1 cellular context compared by ENCODE assay signal in the genomic region with DNA sequence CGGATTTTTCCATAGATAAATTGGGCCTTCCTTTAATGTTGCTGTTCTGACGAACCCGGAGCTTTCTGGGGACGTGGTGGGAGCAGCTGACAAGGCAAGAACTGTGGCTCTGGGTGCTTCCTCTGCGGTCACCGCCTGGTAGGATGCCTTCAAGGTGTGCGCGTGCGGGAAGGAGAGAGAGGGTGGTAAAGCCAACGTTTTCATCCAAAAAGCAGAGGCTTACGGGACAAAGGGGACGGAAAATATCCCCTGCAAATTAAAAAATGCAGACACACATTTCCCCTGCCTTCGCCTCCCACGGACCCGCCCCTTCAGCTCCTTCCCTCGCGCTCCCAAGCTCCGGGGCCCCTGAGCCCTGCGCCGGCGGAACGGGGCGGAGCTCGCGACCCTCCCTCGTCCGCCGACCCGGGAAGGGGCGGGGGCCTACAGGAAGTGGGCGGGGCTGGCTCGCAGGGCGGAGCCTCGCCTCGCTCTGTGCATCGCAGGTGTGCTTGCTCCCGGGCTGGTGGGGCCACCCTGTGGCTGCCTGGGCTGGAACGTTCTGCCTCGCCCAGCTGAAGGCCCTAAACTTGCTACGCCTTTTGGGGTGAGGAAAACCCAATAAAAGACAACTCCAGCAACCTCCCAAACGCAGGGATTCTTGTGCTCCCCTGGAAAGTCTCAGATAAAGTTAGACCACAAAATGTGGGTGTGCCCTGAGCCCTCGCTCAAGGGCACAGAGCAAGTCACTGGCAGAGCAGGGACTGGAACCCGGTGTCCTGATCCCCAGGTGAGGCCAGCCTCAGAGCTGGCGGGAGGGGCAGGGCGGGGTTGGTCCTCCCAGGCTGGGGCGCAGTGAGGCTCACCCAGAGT.
A peak's percentile ranks its signal among the peaks of the same experiment; 100 is the strongest.
TF ChIP-seq lines count a peak whose summit lies in the region.

No MANE protein-coding gene starts in this region.

TF ChIP-seq in HepG2, 621 proteins besides CTCF, POLR2A, EP300 and RAD21 (continued from another document and continues in another):
- TF ChIP-seq, protein P1, sequence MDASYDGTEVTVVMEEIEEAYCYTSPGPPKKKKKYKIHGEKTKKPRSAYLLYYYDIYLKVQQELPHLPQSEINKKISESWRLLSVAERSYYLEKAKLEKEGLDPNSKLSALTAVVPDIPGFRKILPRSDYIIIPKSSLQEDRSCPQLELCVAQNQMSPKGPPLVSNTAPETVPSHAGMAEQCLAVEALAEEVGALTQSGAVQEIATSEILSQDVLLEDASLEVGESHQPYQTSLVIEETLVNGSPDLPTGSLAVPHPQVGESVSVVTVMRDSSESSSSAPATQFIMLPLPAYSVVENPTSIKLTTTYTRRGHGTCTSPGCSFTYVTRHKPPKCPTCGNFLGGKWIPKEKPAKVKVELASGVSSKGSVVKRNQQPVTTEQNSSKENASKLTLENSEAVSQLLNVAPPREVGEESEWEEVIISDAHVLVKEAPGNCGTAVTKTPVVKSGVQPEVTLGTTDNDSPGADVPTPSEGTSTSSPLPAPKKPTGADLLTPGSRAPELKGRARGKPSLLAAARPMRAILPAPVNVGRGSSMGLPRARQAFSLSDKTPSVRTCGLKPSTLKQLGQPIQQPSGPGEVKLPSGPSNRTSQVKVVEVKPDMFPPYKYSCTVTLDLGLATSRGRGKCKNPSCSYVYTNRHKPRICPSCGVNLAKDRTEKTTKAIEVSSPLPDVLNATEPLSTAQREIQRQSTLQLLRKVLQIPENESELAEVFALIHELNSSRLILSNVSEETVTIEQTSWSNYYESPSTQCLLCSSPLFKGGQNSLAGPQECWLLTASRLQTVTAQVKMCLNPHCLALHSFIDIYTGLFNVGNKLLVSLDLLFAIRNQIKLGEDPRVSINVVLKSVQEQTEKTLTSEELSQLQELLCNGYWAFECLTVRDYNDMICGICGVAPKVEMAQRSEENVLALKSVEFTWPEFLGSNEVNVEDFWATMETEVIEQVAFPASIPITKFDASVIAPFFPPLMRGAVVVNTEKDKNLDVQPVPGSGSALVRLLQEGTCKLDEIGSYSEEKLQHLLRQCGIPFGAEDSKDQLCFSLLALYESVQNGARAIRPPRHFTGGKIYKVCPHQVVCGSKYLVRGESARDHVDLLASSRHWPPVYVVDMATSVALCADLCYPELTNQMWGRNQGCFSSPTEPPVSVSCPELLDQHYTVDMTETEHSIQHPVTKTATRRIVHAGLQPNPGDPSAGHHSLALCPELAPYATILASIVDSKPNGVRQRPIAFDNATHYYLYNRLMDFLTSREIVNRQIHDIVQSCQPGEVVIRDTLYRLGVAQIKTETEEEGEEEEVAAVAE (CRISPR knock-in tag; IDR thresholded peaks at IDR 0.05; ENCODE audit: borderline replicate concordance): no peak
- TF ChIP-seq ARID3A (IDR thresholded peaks at IDR 0.05; ENCODE audit: low read depth, low read length) (no peak), ZBTB7B (CRISPR knock-in tag; IDR thresholded peaks at IDR 0.05) (peak; percentile 89), HOXA5 (CRISPR knock-in tag; IDR thresholded peaks at IDR 0.05) (peak; percentile 83; the same call in 1 of the 2 replicates), RARG (CRISPR knock-in tag; IDR thresholded peaks at IDR 0.05; ENCODE audit: low read depth) (no peak), ZNF383 (CRISPR knock-in tag; IDR thresholded peaks at IDR 0.05; ENCODE audit: borderline replicate concordance) (no peak), ZNF878 (CRISPR knock-in tag; IDR thresholded peaks at IDR 0.05) (no peak), NKX3-1 (CRISPR knock-in tag; IDR thresholded peaks at IDR 0.05) (peak; percentile 85), ZBTB8A (CRISPR knock-in tag; IDR thresholded peaks at IDR 0.05; ENCODE audit: borderline replicate concordance, low read depth) (no peak), ZNF552 (CRISPR knock-in tag; IDR thresholded peaks at IDR 0.05; ENCODE audit: borderline replicate concordance) (peak; percentile 79), NFKB2 (CRISPR knock-in tag; IDR thresholded peaks at IDR 0.05; ENCODE audit: borderline replicate concordance) (peak; percentile 96; the same call in 1 of the 2 replicates), MXD4 (CRISPR knock-in tag; IDR thresholded peaks at IDR 0.05) (peak; percentile 72), PHF8 (CRISPR knock-in tag; IDR thresholded peaks at IDR 0.05) (peak; percentile 60), XBP1 (CRISPR knock-in tag; IDR thresholded peaks at IDR 0.05) (no peak), ZNF44 (CRISPR knock-in tag; IDR thresholded peaks at IDR 0.05) (no peak), ZNF724P (CRISPR knock-in tag; IDR thresholded peaks at IDR 0.05; ENCODE audit: borderline replicate concordance) (no peak), ETV6 (CRISPR knock-in tag; conservative IDR thresholded peaks at IDR 0.05) (peak; percentile 73), ZNF276 (CRISPR knock-in tag; IDR thresholded peaks at IDR 0.05; ENCODE audit: low read depth) (no peak; the same call in 1 of the 2 replicates), ZNF318 (CRISPR knock-in tag; IDR thresholded peaks at IDR 0.05) (no peak), RBAK (CRISPR knock-in tag; IDR thresholded peaks at IDR 0.05) (0 out of 2 replicates have a peak, but pooled peaks have one; percentile 42), KLF12 (CRISPR knock-in tag; IDR thresholded peaks at IDR 0.05; ENCODE audit: borderline replicate concordance) (peak; percentile 94; the same call in 1 of the 2 replicates), IKZF1 (IDR thresholded peaks at IDR 0.05) (no peak), ZNF382 (CRISPR knock-in tag; IDR thresholded peaks at IDR 0.05; ENCODE audit: borderline replicate concordance) (no peak), ZNF34 (CRISPR knock-in tag; IDR thresholded peaks at IDR 0.05; ENCODE audit: borderline replicate concordance) (no peak), ZNF460 (CRISPR knock-in tag; IDR thresholded peaks at IDR 0.05; ENCODE audit: borderline replicate concordance) (no peak), ZEB1 (IDR thresholded peaks at IDR 0.05; ENCODE audit: insufficient replicate concordance, low read depth) (peak; percentile 88), TERF1 (CRISPR knock-in tag; IDR thresholded peaks at IDR 0.05) (no peak), MEIS1 (CRISPR knock-in tag; IDR thresholded peaks at IDR 0.05; ENCODE audit: borderline replicate concordance) (no peak), NR1H2 (CRISPR knock-in tag; IDR thresholded peaks at IDR 0.05; ENCODE audit: borderline replicate concordance, low read depth) (no peak), TEAD3 (CRISPR knock-in tag; optimal IDR thresholded peaks at IDR 0.05; ENCODE audit: borderline replicate concordance) (peak; percentile 82), ZNF790 (CRISPR knock-in tag; IDR thresholded peaks at IDR 0.05; ENCODE audit: borderline replicate concordance) (no peak)
- TF ChIP-seq, protein P2, sequence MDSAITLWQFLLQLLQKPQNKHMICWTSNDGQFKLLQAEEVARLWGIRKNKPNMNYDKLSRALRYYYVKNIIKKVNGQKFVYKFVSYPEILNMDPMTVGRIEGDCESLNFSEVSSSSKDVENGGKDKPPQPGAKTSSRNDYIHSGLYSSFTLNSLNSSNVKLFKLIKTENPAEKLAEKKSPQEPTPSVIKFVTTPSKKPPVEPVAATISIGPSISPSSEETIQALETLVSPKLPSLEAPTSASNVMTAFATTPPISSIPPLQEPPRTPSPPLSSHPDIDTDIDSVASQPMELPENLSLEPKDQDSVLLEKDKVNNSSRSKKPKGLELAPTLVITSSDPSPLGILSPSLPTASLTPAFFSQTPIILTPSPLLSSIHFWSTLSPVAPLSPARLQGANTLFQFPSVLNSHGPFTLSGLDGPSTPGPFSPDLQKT (CRISPR knock-in tag; IDR thresholded peaks at IDR 0.05; ENCODE audit: borderline replicate concordance): no peak
- TF ChIP-seq, protein P3, sequence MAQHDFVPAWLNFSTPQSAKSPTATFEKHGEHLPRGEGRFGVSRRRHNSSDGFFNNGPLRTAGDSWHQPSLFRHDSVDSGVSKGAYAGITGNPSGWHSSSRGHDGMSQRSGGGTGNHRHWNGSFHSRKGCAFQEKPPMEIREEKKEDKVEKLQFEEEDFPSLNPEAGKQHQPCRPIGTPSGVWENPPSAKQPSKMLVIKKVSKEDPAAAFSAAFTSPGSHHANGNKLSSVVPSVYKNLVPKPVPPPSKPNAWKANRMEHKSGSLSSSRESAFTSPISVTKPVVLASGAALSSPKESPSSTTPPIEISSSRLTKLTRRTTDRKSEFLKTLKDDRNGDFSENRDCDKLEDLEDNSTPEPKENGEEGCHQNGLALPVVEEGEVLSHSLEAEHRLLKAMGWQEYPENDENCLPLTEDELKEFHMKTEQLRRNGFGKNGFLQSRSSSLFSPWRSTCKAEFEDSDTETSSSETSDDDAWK (CRISPR knock-in tag; IDR thresholded peaks at IDR 0.05): no peak
- TF ChIP-seq, protein P4, sequence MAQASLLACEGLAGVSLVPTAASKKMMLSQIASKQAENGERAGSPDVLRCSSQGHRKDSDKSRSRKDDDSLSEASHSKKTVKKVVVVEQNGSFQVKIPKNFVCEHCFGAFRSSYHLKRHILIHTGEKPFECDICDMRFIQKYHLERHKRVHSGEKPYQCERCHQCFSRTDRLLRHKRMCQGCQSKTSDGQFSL (CRISPR knock-in tag; IDR thresholded peaks at IDR 0.05): 0 out of 2 replicates have a peak, but pooled peaks have one; percentile 33
